7 cellular contexts compared by ENCODE assay signal in the genomic region with DNA sequence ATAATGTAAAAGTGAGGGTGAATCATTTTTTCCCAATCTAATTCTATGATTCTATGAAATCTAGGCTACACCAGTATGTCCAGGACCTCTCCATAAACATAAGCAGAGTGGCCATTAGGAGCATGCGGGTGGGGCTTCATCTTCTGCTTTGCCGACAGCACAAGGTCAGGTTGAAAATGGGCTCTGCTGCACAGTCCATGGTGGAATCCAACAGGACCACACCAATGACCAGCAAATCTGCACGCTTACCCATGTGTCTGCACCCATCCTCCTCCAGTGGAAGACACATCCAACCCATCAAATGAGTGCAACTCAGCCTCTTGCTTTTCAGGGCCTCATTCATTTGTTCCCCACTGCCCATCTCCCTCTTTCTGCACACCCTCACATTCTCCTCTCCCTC. TPM values are rescaled to one million over a fixed set of nuclear protein-coding genes. Genes with fewer than 3 reads are reported as not detected.
"Had no signal": no experiment of that assay in that cellular context is flagged by ENCODE, and none has a peak within 500 bp of the region (broad histone marks: within the 10 kb centered on the region; RNA-seq: fewer than 3 reads in every experiment).

No MANE protein-coding gene starts in this region.

- ATAC-seq: HepG2, K562 had no signal

- H3K4me3 Mint-ChIP-seq: IgD-negative memory B cell had no signal

- H3K36me3 Mint-ChIP-seq: IgD-negative memory B cell had no signal

- H3K27ac Mint-ChIP-seq: IgD-negative memory B cell had no signal

- H3K4me1 Mint-ChIP-seq: IgD-negative memory B cell had no signal

- DNase-seq: IMR-90, KBM-7 had no signal

- H3K27ac ChIP-seq: HL-60 had no signal

RNA-seq across cellular contexts. Expression of a gene that starts 43.3 kb away (rescaled TPM):
- total RNA-seq: HepG2, HT-29, IMR-90, K562 had no signal
- polyA plus RNA-seq: HepG2, IgD-negative memory B cell, IMR-90, K562 had no signal
